ENCODE assay signal across 30 cellular contexts in the genomic region with DNA sequence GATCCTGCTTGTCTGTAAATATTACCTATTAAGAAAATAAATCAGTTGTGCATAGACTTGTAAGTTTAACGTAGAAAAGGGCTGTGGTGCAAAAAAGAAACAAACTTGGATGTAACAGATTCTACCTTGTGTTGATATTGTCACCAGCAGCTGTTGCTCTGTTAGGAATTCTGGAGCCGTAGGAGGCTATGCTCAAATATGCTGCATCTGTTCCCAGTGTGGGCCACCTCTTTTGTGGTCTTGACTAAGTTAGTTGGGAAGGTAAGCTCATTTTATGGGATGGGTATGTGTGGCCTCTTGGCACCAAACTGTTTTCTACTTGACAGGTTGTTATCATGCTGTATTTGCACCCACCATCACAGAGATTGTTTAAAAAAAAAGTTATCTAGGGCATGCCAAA. TPM values are rescaled to one million over a fixed set of nuclear protein-coding genes. Genes with fewer than 3 reads are reported as not detected.
"Had no signal": no experiment of that assay in that cellular context is flagged by ENCODE, and none has a peak within 500 bp of the region (broad histone marks: within the 10 kb centered on the region; RNA-seq: fewer than 3 reads in every experiment).

No MANE protein-coding gene starts in this region.

- DNase-seq: head of caudate nucleus; hippocampal formation; kidney glomerular epithelial cell; left cardiac atrium; lower lobe of right lung; mammary epithelial cell; mesenchymal stem cell; naive thymus-derived CD4-positive, alpha-beta T cell; ovary; right lobe of liver; stimulated activated CD4-positive, alpha-beta T cell treated with anti-CD3 and anti-CD28 coated beads, Interleukin-12 subunit alpha, Interleukin-12 subunit beta, amount 100 ng/mL, for 4 hours; stimulated activated CD4-positive, alpha-beta T cell treated with anti-CD3 and anti-CD28 coated beads, Interleukin-15, amount 100 ng/mL, for 24 hours; stimulated activated CD4-positive, alpha-beta T cell treated with anti-CD3 and anti-CD28 coated beads, Interleukin-2, amount 100 ng/mL, for 24 hours; stimulated activated CD4-positive, alpha-beta T cell treated with anti-CD3 and anti-CD28 coated beads, Interleukin-4, amount 100 ng/mL, for 1 hour; stimulated activated naive B cell treated with anti-CD40 and anti-IgM and Interleukin-4, amounts not matched to agents 10 μg/mL and 1 μg/mL and 100 μg/mL, for 72 hours; stimulated activated naive CD8-positive, alpha-beta T cell treated with anti-CD3 and anti-CD28 coated beads, Interleukin-15, Interleukin-2, amounts not matched to agents 100 U/mL and 50 U/mL, for 24 hours; stomach; upper lobe of right lung had no signal

- H3K36me3 ChIP-seq: lower lobe of right lung, ovary, right atrium auricular region, right lobe of liver, stomach, suprapubic skin, thoracic aorta, tibial nerve, upper lobe of right lung had no signal

- H3K4me3 ChIP-seq: lower lobe of right lung, ovary, right atrium auricular region, right lobe of liver, skin epidermis, stomach, suprapubic skin, thoracic aorta, tibial nerve, upper lobe of right lung had no signal

- H3K27ac ChIP-seq: lower lobe of right lung, ovary, right atrium auricular region, right lobe of liver, skin epidermis, stomach, suprapubic skin, thoracic aorta, tibial nerve, upper lobe of right lung had no signal

- H3K4me1 ChIP-seq: lower lobe of right lung, right atrium auricular region, right lobe of liver, tibial nerve, upper lobe of right lung had no signal

- H3K9me3 ChIP-seq: lower lobe of right lung, ovary, right atrium auricular region, right lobe of liver, stomach, suprapubic skin, thoracic aorta, tibial nerve, upper lobe of right lung had no signal

- H3K27me3 ChIP-seq: ovary, right atrium auricular region, right lobe of liver, stomach, suprapubic skin, tibial nerve, upper lobe of right lung had no signal

- ATAC-seq: left cardiac atrium; left lobe of liver; lower lobe of right lung; naive thymus-derived CD4-positive, alpha-beta T cell; natural killer cell treated with Interleukin-12 subunit alpha and Interleukin-12 subunit beta and Interleukin-15 and Interleukin-18, amount 100 ng/mL, for 72 hours; right lobe of liver; stimulated activated naive B cell treated with anti-CD40 and anti-IgM and Interleukin-4, amounts not matched to agents 10 μg/mL and 1 μg/mL and 100 μg/mL, for 72 hours; stimulated activated naive CD8-positive, alpha-beta T cell treated with anti-CD3 and anti-CD28 coated beads, Interleukin-15, Interleukin-2, amounts not matched to agents 100 U/mL and 50 U/mL, for 24 hours; upper lobe of right lung had no signal

RNA-seq across cellular contexts. Expression of gene RAG2, which starts 29.4 kb away (rescaled TPM):
- total RNA-seq: left cardiac atrium; left lobe of liver; lower lobe of right lung; mammary epithelial cell; mucosa of gallbladder; naive thymus-derived CD4-positive, alpha-beta T cell; natural killer cell treated with Interleukin-12 subunit alpha and Interleukin-12 subunit beta and Interleukin-15 and Interleukin-18, amount 100 ng/mL, for 72 hours; omental fat pad; ovary; progenitor cell of endocrine pancreas; pulmonary artery endothelial cell; renal cortical epithelial cell; right atrium auricular region; right lobe of liver; suprapubic skin; thoracic aorta; tibial nerve; upper lobe of right lung had no signal
